1 cellular context compared by ENCODE assay signal in the genomic region with DNA sequence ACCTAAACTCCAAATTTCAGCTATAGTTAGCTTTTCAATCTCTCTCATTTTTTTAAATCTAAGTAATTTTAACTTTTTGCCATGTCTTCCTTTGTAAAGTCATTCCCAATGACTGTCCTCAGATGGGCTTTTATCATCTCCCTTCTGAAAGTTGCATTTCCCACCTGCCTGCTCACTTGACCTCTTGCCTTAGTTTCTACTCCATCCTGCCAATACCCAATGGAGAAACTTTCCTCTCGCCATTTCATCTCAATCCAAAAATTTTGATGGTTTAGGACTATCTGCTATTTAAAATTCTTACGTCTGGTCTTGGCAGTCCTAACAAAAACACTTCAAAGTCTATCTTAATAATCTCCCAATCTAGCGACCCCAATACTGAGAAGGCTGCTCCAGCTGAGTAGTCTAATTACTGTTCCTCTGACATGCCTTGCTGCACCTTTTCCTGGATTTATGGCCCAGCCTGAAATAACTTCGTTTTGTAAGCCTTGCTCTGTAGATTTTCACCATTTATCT.
A peak's percentile ranks its signal among the peaks of the same experiment; 100 is the strongest.
TF ChIP-seq lines count a peak whose summit lies in the region.

No MANE protein-coding gene starts in this region.

TF ChIP-seq in H1, 55 proteins besides CTCF, POLR2A, EP300 and RAD21:
- TF ChIP-seq POLR2AphosphoS5 (IDR thresholded peaks at IDR 0.05; ENCODE audit: low read depth, low read length) (peak; percentile 81; the same call in 1 of the 2 replicates), SP2 (IDR thresholded peaks at IDR 0.05; ENCODE audit: low read length) (no peak), TBP (IDR thresholded peaks at IDR 0.05; ENCODE audit: low read depth, low read length) (no peak), HDAC2 (IDR thresholded peaks at IDR 0.05; ENCODE audit: borderline replicate concordance in 1 of 2, low read depth in 2 of 2, low read length in 2 of 2) (no peak)
